In the genomic region with DNA sequence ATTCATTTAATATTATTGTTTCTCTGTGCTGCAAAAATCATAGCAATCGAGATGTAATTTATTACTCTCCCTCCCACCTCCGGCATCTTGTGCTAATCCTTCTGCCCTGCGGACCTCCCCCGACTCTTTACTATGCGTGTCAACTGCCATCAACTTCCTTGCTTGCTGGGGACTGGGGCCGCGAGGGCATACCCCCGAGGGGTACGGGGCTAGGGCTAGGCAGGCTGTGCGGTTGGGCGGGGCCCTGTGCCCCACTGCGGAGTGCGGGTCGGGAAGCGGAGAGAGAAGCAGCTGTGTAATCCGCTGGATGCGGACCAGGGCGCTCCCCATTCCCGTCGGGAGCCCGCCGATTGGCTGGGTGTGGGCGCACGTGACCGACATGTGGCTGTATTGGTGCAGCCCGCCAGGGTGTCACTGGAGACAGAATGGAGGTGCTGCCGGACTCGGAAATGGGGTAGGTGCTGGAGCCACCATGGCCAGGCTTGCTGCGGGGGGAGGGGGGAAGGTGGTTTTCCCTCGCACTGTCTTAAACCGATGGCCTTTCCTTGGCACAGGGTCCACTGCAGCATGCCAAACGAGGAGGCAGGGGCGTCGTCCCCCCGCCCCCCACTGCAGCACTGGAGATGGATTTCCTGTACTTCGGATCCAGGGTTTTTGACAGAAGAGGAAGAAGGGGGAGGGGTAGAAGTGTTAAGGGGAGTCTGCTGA, we compare ENCODE assay signal across 8 cellular contexts. TPM values are rescaled to one million over a fixed set of nuclear protein-coding genes. Genes with fewer than 3 reads are reported as not detected.
DNase-seq lines count a peak whose midpoint lies in the region; ATAC-seq and TF ChIP-seq lines count a peak whose summit lies in the region.

Gene APC, plus strand, starts transcription at position 414 of the 708 bp plus-strand sequence. CDS start 17,006 bp downstream, outside the sequence.

- TF ChIP-seq CTCF in vagina (IDR thresholded peaks at IDR 0.05): peak in 1 of 3 experiments; percentile 27

- peak; percentile 19 for DNase-seq in NCI-H2029 treated with DMSO at 0.1 percent for 48 hours (lab: John Stamatoyannopoulos, UW)
- DNase-seq in T-helper 9 cell: peak; percentile 75
- DNase-seq in astrocyte of the hippocampus (ENCODE audit: low read depth, low spot score): peak; percentile 96
- peak; percentile 94 to 95 for DNase-seq in hippocampal formation (lab: John Stamatoyannopoulos, UW)
- peak; percentile 71 for DNase-seq in renal cortical epithelial cell (ENCODE audit: low read depth)
- peak in 1 of 2 donors; percentile 94 for DNase-seq in vagina (ENCODE audit: extremely low spot score in 2 of 2)

- intact Hi-C loops in vagina (cut with DNase I): no loop called here

- peaks cover 17% of the 10 kb centered on the region for H3K4me1 ChIP-seq in vagina

- no peaks in the 10 kb centered on the region for H3K27me3 ChIP-seq in vagina

- H3K4me3 ChIP-seq in vagina: peak within 1 kb of the TSS; percentile 62 to 69

- no peaks in the 10 kb centered on the region for H3K9me3 ChIP-seq in vagina

- peak within 1 kb of the TSS; percentile 64 for H3K27ac ChIP-seq in vagina

- peak; percentile 100 for ATAC-seq in HG02852 (IDR thresholded peaks at IDR 0.05; ENCODE audit: unreplicated experiment)

- TF ChIP-seq POLR2A in GM15510 (IDR thresholded peaks at IDR 0.05; ENCODE audit: borderline replicate concordance, extremely low read depth, insufficient read length) (peak; percentile 61), vagina (IDR thresholded peaks at IDR 0.05) (no peak)

- H3K36me3 ChIP-seq in vagina: no peaks in the 10 kb centered on the region

RNA-seq across cellular contexts. Expression of gene APC, which starts in this region (rescaled TPM):
- total RNA-seq in renal cortical epithelial cell (39.6 and 95.3 TPM in 2 replicates), vagina (92.8 TPM)
